In genomic region chr13:77740931-77741586, GRCh38 we compare ENCODE assay signal across 20 cellular contexts. TPM values are rescaled to one million over a fixed set of nuclear protein-coding genes. Genes with fewer than 3 reads are reported as not detected.
DNase-seq lines count a peak whose midpoint lies in the region; ATAC-seq, FAIRE-seq and TF ChIP-seq lines count a peak whose summit lies in the region.
"Had no signal": no experiment of that assay in that cellular context is flagged by ENCODE, and none has a peak within 500 bp of the region (broad histone marks: within the 10 kb centered on the region; RNA-seq: fewer than 3 reads in every experiment).

No MANE protein-coding gene starts in this region.

- ATAC-seq in HG03521 (IDR thresholded peaks at IDR 0.05; ENCODE audit: unreplicated experiment) (no peak), foreskin keratinocyte (no peak)

- no peak for TF ChIP-seq POLR2A in GM12891 (IDR thresholded peaks at IDR 0.05; ENCODE audit: low read depth, low read length)

- H3K27ac ChIP-seq in foreskin keratinocyte: no peak overlapping the region
- H3K27ac ChIP-seq: SJCRH30, tibial artery, VCaP had no signal

- FAIRE-seq in GM12891 (lab: Jason Lieb, UNC): peak; percentile 50
- FAIRE-seq: colon, endometrium, HTR-8/SVneo had no signal

- no peak for DNase-seq in GM12891 (ENCODE audit: insufficient read length, low spot score)
- peak; percentile 43 for DNase-seq in astrocyte of the hippocampus (ENCODE audit: low read depth, low spot score)
- peak in 39 of 51 donors; percentile 9 to 95 (median 68) for DNase-seq in hypothalamus (lab: John Stamatoyannopoulos, UW)
- DNase-seq in putamen (ENCODE audit: low spot score): peak; percentile 98
- DNase-seq in activated T-cell treated with anti-CD3 and anti-CD28 coated beads for 4 hours: no peak
- no peak for DNase-seq in foreskin keratinocyte
- DNase-seq in GM19238 (ENCODE audit: insufficient read length, low spot score): no peak
- DNase-seq: activated CD4-positive, alpha-beta memory T cell treated with anti-CD3 and anti-CD28 coated beads for 36 hours; activated naive CD4-positive, alpha-beta T cell treated with Interleukin-2 at 50 U/mL for 16 hours; aorta; Karpas-422; NCI-H1048; NCI-H748 treated with DMSO at 0.1 percent for 48 hours; SJCRH30; tibial artery had no signal

- H3K27me3 ChIP-seq in foreskin keratinocyte: no peaks in the 10 kb centered on the region
- H3K27me3 ChIP-seq: SJCRH30, tibial artery had no signal

- H3K4me1 ChIP-seq in foreskin keratinocyte: no peaks in the 10 kb centered on the region
- H3K4me1 ChIP-seq: SJCRH30 had no signal

- TF ChIP-seq CTCF in foreskin keratinocyte (conservative IDR thresholded peaks at IDR 0.05): no peak

TF ChIP-seq in GM12891, 5 proteins besides CTCF, POLR2A, EP300 and RAD21:
- TF ChIP-seq TAF1 (IDR thresholded peaks at IDR 0.05; ENCODE audit: low read depth, low read length) (no peak), POLR2AphosphoS5 (IDR thresholded peaks at IDR 0.05; ENCODE audit: low read depth, low read length) (no peak)
TF ChIP-seq in GM12891: peak in this region for 0.

RNA-seq across cellular contexts. Expression of gene SLAIN1, which starts 43.6 kb away (rescaled TPM):
- 36.9 TPM for polyA plus RNA-seq in GM12891 (2012; ENCODE audit: low read depth, missing spikeins)
- total RNA-seq in foreskin keratinocyte: not detected in 2 replicates
- polyA plus RNA-seq in foreskin keratinocyte: not detected in 2 replicates

Comparison
In these comparisons a context has a peak if more than half of its experiments do, and no peak if none do; other contexts are left out.
1. DNase-seq: peak in astrocyte of the hippocampus (single experiment), hypothalamus (39 of 51) and putamen (single experiment); none in GM12891 (single experiment), activated T-cell treated with anti-CD3 and anti-CD28 coated beads for 4 hours (single experiment), foreskin keratinocyte (0 of 2) and GM19238 (single experiment).